Comparison of ENCODE assay signal across 8 cellular contexts in genomic region chr16:85151603-85152413, GRCh38. TPM values are rescaled to one million over a fixed set of nuclear protein-coding genes. Genes with fewer than 3 reads are reported as not detected.
DNase-seq lines count a peak whose midpoint lies in the region; ATAC-seq and TF ChIP-seq lines count a peak whose summit lies in the region.

No MANE protein-coding gene starts in this region.

- no peak overlapping the region for H3K4me3 ChIP-seq in H7 (ENCODE audit: insufficient read depth, low read depth, low read length)
- H3K4me3 ChIP-seq in adrenal gland: no peak overlapping the region

- no peak for TF ChIP-seq POLR2A in adrenal gland (IDR thresholded peaks at IDR 0.05)

- peak overlapping the region in 1 of 2 donors; percentile 81 for H3K27ac Mint-ChIP-seq in stimulated activated naive CD8-positive, alpha-beta T cell treated with anti-CD3 and anti-CD28 coated beads, Interleukin-15, amount 100 ng/mL, for 72 hours

- H3K27ac ChIP-seq in adrenal gland: peak overlapping the region in 3 of 5 donors; percentile 36 to 76 (median 71)

- H3K9me3 Mint-ChIP-seq in stimulated activated naive CD8-positive, alpha-beta T cell treated with anti-CD3 and anti-CD28 coated beads, Interleukin-15, amount 100 ng/mL, for 72 hours: peaks cover 0 to 2% of the 10 kb centered on the region in 2 donors

- no peaks in the 10 kb centered on the region for H3K27me3 Mint-ChIP-seq in stimulated activated naive CD8-positive, alpha-beta T cell treated with anti-CD3 and anti-CD28 coated beads, Interleukin-15, amount 100 ng/mL, for 72 hours

- DNase-seq in H7: peak; percentile 84
- DNase-seq in adrenal gland: peak; percentile 63 to 89 (median 76)
- DNase-seq in hepatic stellate cell (ENCODE audit: low spot score): peak; percentile 91
- DNase-seq in stimulated activated naive CD8-positive, alpha-beta T cell treated with anti-CD3 and anti-CD28 coated beads, Interleukin-15, amount 100 ng/mL, for 72 hours: no peak
- no peak for DNase-seq in activated CD4-positive, CD25-positive, alpha-beta regulatory T cell treated with anti-CD3 and anti-CD28 coated beads, Interleukin-2, amount 50 U/mL, for 72 hours
- DNase-seq in stimulated activated naive CD4-positive, alpha-beta T cell (lab: John Stamatoyannopoulos, UW): no peak
- DNase-seq in DMS114 treated with DMSO at 0.1 percent for 48 hours (lab: John Stamatoyannopoulos, UW; ENCODE audit: unreplicated experiment): no peak
- no peak for DNase-seq in stimulated activated CD4-positive, alpha-beta T cell treated with anti-CD3 and anti-CD28 coated beads, Interleukin-2, amount 100 ng/mL, for 48 hours

- no peaks in the 10 kb centered on the region for H3K9me3 ChIP-seq in adrenal gland (replicated peaks in 1 of 3)

- H3K27me3 ChIP-seq in H7 (ENCODE audit: control insufficient read depth, insufficient read depth, low read length) (no peaks in the 10 kb centered on the region), adrenal gland (no peaks in the 10 kb centered on the region)

- H3K36me3 ChIP-seq in H7 (replicated peaks; ENCODE audit: control insufficient read depth, insufficient read depth, low read length) (no peaks in the 10 kb centered on the region), adrenal gland (replicated peaks in 1 of 2) (no peaks in the 10 kb centered on the region)

- peak; percentile 50 for ATAC-seq in stimulated activated naive CD8-positive, alpha-beta T cell treated with anti-CD3 and anti-CD28 coated beads, Interleukin-15, amount 100 ng/mL, for 72 hours

- H3K4me3 Mint-ChIP-seq in stimulated activated naive CD8-positive, alpha-beta T cell treated with anti-CD3 and anti-CD28 coated beads, Interleukin-15, amount 100 ng/mL, for 72 hours: no peak overlapping the region

- peaks cover 3 to 27% of the 10 kb centered on the region in 2 donors for H3K4me1 ChIP-seq in adrenal gland (replicated peaks in 1 of 2)

- intact Hi-C loops in adrenal gland (cut with DNase I): no loop called here

- H3K4me1 Mint-ChIP-seq in stimulated activated naive CD8-positive, alpha-beta T cell treated with anti-CD3 and anti-CD28 coated beads, Interleukin-15, amount 100 ng/mL, for 72 hours: peaks cover 4% of the 10 kb centered on the region

- no peak for TF ChIP-seq CTCF in adrenal gland (IDR thresholded peaks at IDR 0.05)

- 41 to 78% (median 56%) methylated on average over 10 to 24 of the region's 24 CpGs for WGBS in adrenal gland, 4 donors

RNA-seq across cellular contexts. Expression of gene CIBAR2, which starts 39.5 kb away (rescaled TPM):
- not detected in 2 replicates for total RNA-seq in H7 (2014; rRNA removed; shearing (Covaris generic))
- 1 to 10 TPM in 1 of 8 donors, under 1 TPM in 3, not detected in 4; 0.30 to 1.2 (median 0.47) TPM for total RNA-seq in adrenal gland
- 1 to 10 TPM in 2 of 3 donors, under 1 TPM in 1; 0.91 to 2.6 (median 1.7) TPM for polyA plus RNA-seq in adrenal gland

Comparison
In these comparisons a context has a peak if more than half of its experiments do, and no peak if none do; other contexts are left out.
1. DNase-seq: peak in H7 (single experiment), adrenal gland (7 of 7) and hepatic stellate cell (single experiment); none in stimulated activated naive CD8-positive, alpha-beta T cell treated with anti-CD3 and anti-CD28 coated beads, Interleukin-15, amount 100 ng/mL, for 72 hours (0 of 2), activated CD4-positive, CD25-positive, alpha-beta regulatory T cell treated with anti-CD3 and anti-CD28 coated beads, Interleukin-2, amount 50 U/mL, for 72 hours (single experiment), stimulated activated naive CD4-positive, alpha-beta T cell (0 of 6), DMS114 treated with DMSO at 0.1 percent for 48 hours (single experiment) and stimulated activated CD4-positive, alpha-beta T cell treated with anti-CD3 and anti-CD28 coated beads, Interleukin-2, amount 100 ng/mL, for 48 hours (0 of 2).